8 cellular contexts compared by ENCODE assay signal in genomic region chr20:37344506-37345338, GRCh38. TPM values are rescaled to one million over a fixed set of nuclear protein-coding genes. Genes with fewer than 3 reads are reported as not detected.
A peak's percentile ranks its signal among the peaks of the same experiment; 100 is the strongest.
DNase-seq lines count a peak whose midpoint lies in the region; ATAC-seq and TF ChIP-seq lines count a peak whose summit lies in the region.

No MANE protein-coding gene starts in this region.

- peak overlapping the region in 1 of 2 experiments; percentile 88; a peak in 2 of 4 replicates for H3K27ac ChIP-seq in SK-N-SH (ENCODE audit: low read depth in 2 of 2, low read length in 1 of 2)
- H3K27ac ChIP-seq in WERI-Rb-1 = peak overlapping the region; percentile 58

- H3F3A ChIP-seq in SK-N-SH (replicated peaks; ENCODE audit: insufficient read depth) = peaks cover 17% of the 10 kb centered on the region

- peaks cover 4 to 41% of the 10 kb centered on the region in 2 experiments; a peak in 3 of 4 replicates for H3K4me1 ChIP-seq in SK-N-SH (ENCODE audit: control insufficient read depth in 1 of 2, insufficient read depth in 2 of 2, low read depth in 1 of 2, low read length in 1 of 2)

- peak overlapping the region; percentile 81 for H3K4me3 Mint-ChIP-seq in stimulated activated memory B cell treated with anti-CD40 and anti-IgM and Interleukin-4, amounts not matched to agents 10 μg/mL and 1 μg/mL and 100 μg/mL, for 72 hours

- peak overlapping the region; percentile 70; the same call in 1 of the 2 replicates for H3K9ac ChIP-seq in SK-N-SH

- H3K27me3 ChIP-seq in SK-N-SH (ENCODE audit: insufficient read depth) (no peaks in the 10 kb centered on the region), WERI-Rb-1 (ENCODE audit: insufficient read depth, low read depth, severe bottlenecking) (no peaks in the 10 kb centered on the region), kidney epithelial cell (ENCODE audit: control insufficient read depth, insufficient read depth, low read length) (no peaks in the 10 kb centered on the region)

- peaks cover 63% of the 10 kb centered on the region for H3K4me1 Mint-ChIP-seq in stimulated activated memory B cell treated with anti-CD40 and anti-IgM and Interleukin-4, amounts not matched to agents 10 μg/mL and 1 μg/mL and 100 μg/mL, for 72 hours

- ATAC-seq in SK-N-SH treated with all-trans-retinoic acid at 6 μM for 48 hours (no peak), HG02623 (IDR thresholded peaks at IDR 0.05; ENCODE audit: unreplicated experiment) (no peak)
- ATAC-seq in stimulated activated memory B cell treated with anti-CD40 and anti-IgM and Interleukin-4, amounts not matched to agents 10 μg/mL and 1 μg/mL and 100 μg/mL, for 72 hours = no peak

- H3K4me2 ChIP-seq in SK-N-SH = 0 out of 2 replicates have a peak overlapping the region, but pooled peaks have one; percentile 87

- H3K36me3 ChIP-seq in SK-N-SH (replicated peaks in 1 of 2; ENCODE audit: control insufficient read depth in 1 of 2, insufficient read depth in 2 of 2, low read length in 1 of 2) = no peaks in the 10 kb centered on the region
- H3K36me3 ChIP-seq in WERI-Rb-1 = peaks cover 21% of the 10 kb centered on the region
- H3K36me3 ChIP-seq in kidney epithelial cell (ENCODE audit: control insufficient read depth, insufficient read depth, low read length) = peaks cover 2% of the 10 kb centered on the region

- POLR2A ChIA-PET in SK-N-SH (lab: Yijun Ruan, JAX) = interaction anchor here (1.0 to 1.4 kb wide), 2 partner anchors 8 to 55 kb away, joined by 3 to 8 read pairs; partner anchors contain the start of gene MANBAL

- peaks cover 14% of the 10 kb centered on the region for H3K36me3 Mint-ChIP-seq in stimulated activated memory B cell treated with anti-CD40 and anti-IgM and Interleukin-4, amounts not matched to agents 10 μg/mL and 1 μg/mL and 100 μg/mL, for 72 hours

- CTCF ChIA-PET in SK-N-SH (lab: Yijun Ruan, JAX) = interaction anchor here (1.1 to 2.1 kb wide), 8 partner anchors 10 to 149 kb away, joined by 3 to 6 read pairs (median 4); partner anchors contain the start of gene MANBAL

- no peak for TF ChIP-seq RAD21 in SK-N-SH (IDR thresholded peaks at IDR 0.05; ENCODE audit: low read length)

- no peaks in the 10 kb centered on the region for H3K9me2 ChIP-seq in SK-N-SH

- TF ChIP-seq EP300 in SK-N-SH (IDR thresholded peaks at IDR 0.05; ENCODE audit: borderline replicate concordance in 1 of 2, low read depth in 1 of 2, low read length in 1 of 2) = no peak

- DNase-seq in SK-N-SH = peak; percentile 8
- DNase-seq in WERI-Rb-1 = peak; percentile 80
- DNase-seq in kidney epithelial cell (ENCODE audit: low read depth) = peak; percentile 48
- no peak for DNase-seq in SW480 (ENCODE audit: low spot score)
- DNase-seq in activated effector memory CD4-positive, alpha-beta T cell treated with Interleukin-2 at 50 U/mL for 16 hours = no peak

- H3K27me3 Mint-ChIP-seq in stimulated activated memory B cell treated with anti-CD40 and anti-IgM and Interleukin-4, amounts not matched to agents 10 μg/mL and 1 μg/mL and 100 μg/mL, for 72 hours = no peaks in the 10 kb centered on the region

- WGBS in SK-N-SH (ENCODE audit: low lambda C conversion rate) = 71% methylated on average over 10 of the region's 10 CpGs

- H4K20me1 ChIP-seq in SK-N-SH (ENCODE audit: insufficient read depth) = peaks cover 3% of the 10 kb centered on the region; the same call in 1 of the 2 replicates

- TF ChIP-seq CTCF in SK-N-SH (IDR thresholded peaks at IDR 0.05) (no peak), WERI-Rb-1 (IDR thresholded peaks at IDR 0.05; ENCODE audit: low read depth, low read length) (no peak), kidney epithelial cell (IDR thresholded peaks at IDR 0.05; ENCODE audit: insufficient read depth, low read length, poor library complexity, severe bottlenecking) (no peak)

- peak overlapping the region; percentile 61 to 62; a peak in 2 of 4 replicates for H3K4me3 ChIP-seq in SK-N-SH (ENCODE audit: low read depth in 2 of 2, low read length in 1 of 2)
- H3K4me3 ChIP-seq in WERI-Rb-1 (ENCODE audit: low read depth, low read length) = no peak overlapping the region
- H3K4me3 ChIP-seq in kidney epithelial cell (ENCODE audit: low read depth, low read length) = no peak overlapping the region

- peak overlapping the region; percentile 96 for H2AFZ ChIP-seq in SK-N-SH (ENCODE audit: low read depth)

- peak overlapping the region; percentile 84 for H3K27ac Mint-ChIP-seq in stimulated activated memory B cell treated with anti-CD40 and anti-IgM and Interleukin-4, amounts not matched to agents 10 μg/mL and 1 μg/mL and 100 μg/mL, for 72 hours

- H3K9me3 ChIP-seq in SK-N-SH (no peaks in the 10 kb centered on the region), WERI-Rb-1 (ENCODE audit: severe bottlenecking) (no peaks in the 10 kb centered on the region)

- peaks cover 41% of the 10 kb centered on the region for H3K79me2 ChIP-seq in SK-N-SH (ENCODE audit: insufficient read depth)

- no peaks in the 10 kb centered on the region for H3K9me3 Mint-ChIP-seq in stimulated activated memory B cell treated with anti-CD40 and anti-IgM and Interleukin-4, amounts not matched to agents 10 μg/mL and 1 μg/mL and 100 μg/mL, for 72 hours

TF ChIP-seq in SK-N-SH, 30 proteins besides CTCF, POLR2A, EP300 and RAD21:
- no peak for TF ChIP-seq GATA2 (CRISPR knock-in tag; IDR thresholded peaks at IDR 0.05)
- no peak for TF ChIP-seq TAF1 (IDR thresholded peaks at IDR 0.05; ENCODE audit: borderline replicate concordance, low read depth, low read length)
- TF ChIP-seq USF1 (IDR thresholded peaks at IDR 0.05; ENCODE audit: borderline replicate concordance, low read depth) = no peak
- no peak for TF ChIP-seq MAX (IDR thresholded peaks at IDR 0.05; ENCODE audit: low read depth)
- TF ChIP-seq MEF2A (IDR thresholded peaks at IDR 0.05; ENCODE audit: borderline replicate concordance, low read depth) = no peak
- no peak for TF ChIP-seq YY1 (IDR thresholded peaks at IDR 0.05; ENCODE audit: low read depth)
- TF ChIP-seq MXI1 (IDR thresholded peaks at IDR 0.05; ENCODE audit: low read depth, low read length) = no peak
- no peak for TF ChIP-seq NFIC (IDR thresholded peaks at IDR 0.05; ENCODE audit: borderline replicate concordance)
- TF ChIP-seq GABPA (IDR thresholded peaks at IDR 0.05; ENCODE audit: low read depth) = no peak
- no peak for TF ChIP-seq TCF12 (IDR thresholded peaks at IDR 0.05)
- TF ChIP-seq RFX5 (IDR thresholded peaks at IDR 0.05; ENCODE audit: low read length) = no peak
- TF ChIP-seq FOSL2 (IDR thresholded peaks at IDR 0.05; ENCODE audit: borderline replicate concordance, low read depth) = no peak
- no peak for TF ChIP-seq ELF1 (IDR thresholded peaks at IDR 0.05)
- TF ChIP-seq TEAD4 (IDR thresholded peaks at IDR 0.05; ENCODE audit: borderline replicate concordance, insufficient read depth) = no peak
- no peak for TF ChIP-seq FOXJ3 (CRISPR knock-in tag; IDR thresholded peaks at IDR 0.05)
- TF ChIP-seq SMC3 (IDR thresholded peaks at IDR 0.05; ENCODE audit: low read depth, low read length) = no peak

TF ChIP-seq in SK-N-SH treated with all-trans-retinoic acid at 6 μM for 48 hours, 23 proteins besides CTCF, POLR2A, EP300 and RAD21 (continues in another document):
- TF ChIP-seq ZFP3 (CRISPR knock-in tag; IDR thresholded peaks at IDR 0.05) = no peak
- TF ChIP-seq GLIS3 (CRISPR knock-in tag; IDR thresholded peaks at IDR 0.05) = no peak
- TF ChIP-seq SNAI2 (CRISPR knock-in tag; IDR thresholded peaks at IDR 0.05) = no peak
- TF ChIP-seq CSRNP3 (CRISPR knock-in tag; IDR thresholded peaks at IDR 0.05) = no peak
- TF ChIP-seq ARNTL (CRISPR knock-in tag; IDR thresholded peaks at IDR 0.05; ENCODE audit: borderline replicate concordance, low read depth) = no peak
- no peak for TF ChIP-seq ZFP30 (CRISPR knock-in tag; IDR thresholded peaks at IDR 0.05)
- TF ChIP-seq PATZ1 (CRISPR knock-in tag; IDR thresholded peaks at IDR 0.05; ENCODE audit: borderline replicate concordance) = no peak
- TF ChIP-seq OSR1 (CRISPR knock-in tag; IDR thresholded peaks at IDR 0.05) = no peak
- no peak for TF ChIP-seq TOX (CRISPR knock-in tag; IDR thresholded peaks at IDR 0.05; ENCODE audit: borderline replicate concordance)

RNA-seq across cellular contexts. Expression of gene SRC, which starts 1.2 kb away (rescaled TPM):
- 23.8 and 25.6 TPM in 2 replicates for polyA plus RNA-seq in SK-N-SH (2012; rRNA removed)
- 9.6 and 17.1 TPM in 2 replicates for polyA plus RNA-seq in SK-N-SH (2012; cell fraction: cytosol; rRNA removed)
- polyA plus RNA-seq in SK-N-SH (2012; cell fraction: nucleus; rRNA removed) = 49.2 and 58.8 TPM in 2 replicates
- total RNA-seq in kidney epithelial cell = 49.7 and 60.5 TPM in 2 replicates

RNA-seq across cellular contexts. Expression of gene MANBAL, which starts 55.3 kb away (rescaled TPM):
- 105 and 141 TPM in 2 replicates for polyA plus RNA-seq in SK-N-SH (2012; rRNA removed)
- polyA plus RNA-seq in SK-N-SH (2012; cell fraction: cytosol; rRNA removed) = 96.7 and 125 TPM in 2 replicates
- polyA plus RNA-seq in SK-N-SH (2012; cell fraction: nucleus; rRNA removed) = 67.4 and 78.5 TPM in 2 replicates
- 39.2 and 56.8 TPM in 2 replicates for total RNA-seq in kidney epithelial cell

Comparison
In these comparisons a context has a peak if more than half of its experiments do, and no peak if none do; other contexts are left out.
1. DNase-seq: peak in SK-N-SH (single experiment), WERI-Rb-1 (single experiment) and kidney epithelial cell (single experiment); none in SW480 (single experiment) and activated effector memory CD4-positive, alpha-beta T cell treated with Interleukin-2 at 50 U/mL for 16 hours (single experiment).
2. H3K4me3 ChIP-seq: peak in SK-N-SH (2 of 2); none in WERI-Rb-1 (single experiment) and kidney epithelial cell (single experiment).